In the genomic region with DNA sequence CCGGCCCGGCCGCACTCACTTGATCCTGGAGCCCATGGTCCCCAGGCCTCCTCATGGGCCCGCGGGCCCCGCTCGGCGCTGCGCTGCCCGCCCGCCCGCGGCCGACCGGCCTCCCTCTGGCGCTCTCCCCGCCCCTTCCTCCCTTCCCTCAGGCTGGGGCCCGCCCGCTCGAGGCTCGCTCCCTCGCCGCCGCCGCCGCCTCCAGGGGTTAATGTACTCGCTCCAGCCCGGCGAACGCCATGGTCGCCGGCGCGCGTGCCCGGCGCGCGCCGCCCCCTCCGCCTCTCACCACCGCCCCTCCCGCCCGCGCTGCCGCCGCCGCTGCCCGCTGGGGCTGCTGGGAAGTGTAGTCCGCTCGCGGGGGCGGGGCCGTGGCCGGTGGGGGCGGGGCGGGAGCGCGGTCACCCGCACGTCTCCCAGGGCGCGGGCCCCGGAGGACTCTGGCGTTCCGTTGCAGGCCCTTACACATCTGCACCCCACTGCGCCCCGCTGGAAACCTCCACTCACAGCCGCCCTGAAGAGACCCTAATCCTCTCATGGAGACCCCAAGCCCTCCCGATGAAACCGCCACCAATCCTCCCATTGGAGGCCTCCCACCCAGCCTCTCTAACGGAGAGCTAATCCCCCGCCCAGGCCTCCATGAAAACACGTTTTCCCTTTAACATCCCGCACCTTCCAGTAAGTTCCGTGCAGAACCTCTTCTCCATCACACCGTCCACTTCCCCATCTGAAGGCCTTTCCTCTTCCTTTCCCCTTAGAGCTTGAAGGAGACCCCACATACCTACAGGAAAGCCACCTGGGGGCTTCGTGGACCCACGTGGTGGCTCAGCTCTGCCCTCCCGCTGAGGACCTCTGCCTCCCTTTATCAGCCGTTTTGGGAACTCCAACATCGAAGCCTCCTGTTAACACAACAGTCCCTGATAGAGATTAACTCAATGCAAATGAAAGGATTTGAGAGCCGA, we compare ENCODE assay signal across 8 cellular contexts. TPM values are rescaled to one million over a fixed set of nuclear protein-coding genes. Genes with fewer than 3 reads are reported as not detected.
DNase-seq lines count a peak whose midpoint lies in the region; ATAC-seq and TF ChIP-seq lines count a peak whose summit lies in the region.

A gene with protein sequence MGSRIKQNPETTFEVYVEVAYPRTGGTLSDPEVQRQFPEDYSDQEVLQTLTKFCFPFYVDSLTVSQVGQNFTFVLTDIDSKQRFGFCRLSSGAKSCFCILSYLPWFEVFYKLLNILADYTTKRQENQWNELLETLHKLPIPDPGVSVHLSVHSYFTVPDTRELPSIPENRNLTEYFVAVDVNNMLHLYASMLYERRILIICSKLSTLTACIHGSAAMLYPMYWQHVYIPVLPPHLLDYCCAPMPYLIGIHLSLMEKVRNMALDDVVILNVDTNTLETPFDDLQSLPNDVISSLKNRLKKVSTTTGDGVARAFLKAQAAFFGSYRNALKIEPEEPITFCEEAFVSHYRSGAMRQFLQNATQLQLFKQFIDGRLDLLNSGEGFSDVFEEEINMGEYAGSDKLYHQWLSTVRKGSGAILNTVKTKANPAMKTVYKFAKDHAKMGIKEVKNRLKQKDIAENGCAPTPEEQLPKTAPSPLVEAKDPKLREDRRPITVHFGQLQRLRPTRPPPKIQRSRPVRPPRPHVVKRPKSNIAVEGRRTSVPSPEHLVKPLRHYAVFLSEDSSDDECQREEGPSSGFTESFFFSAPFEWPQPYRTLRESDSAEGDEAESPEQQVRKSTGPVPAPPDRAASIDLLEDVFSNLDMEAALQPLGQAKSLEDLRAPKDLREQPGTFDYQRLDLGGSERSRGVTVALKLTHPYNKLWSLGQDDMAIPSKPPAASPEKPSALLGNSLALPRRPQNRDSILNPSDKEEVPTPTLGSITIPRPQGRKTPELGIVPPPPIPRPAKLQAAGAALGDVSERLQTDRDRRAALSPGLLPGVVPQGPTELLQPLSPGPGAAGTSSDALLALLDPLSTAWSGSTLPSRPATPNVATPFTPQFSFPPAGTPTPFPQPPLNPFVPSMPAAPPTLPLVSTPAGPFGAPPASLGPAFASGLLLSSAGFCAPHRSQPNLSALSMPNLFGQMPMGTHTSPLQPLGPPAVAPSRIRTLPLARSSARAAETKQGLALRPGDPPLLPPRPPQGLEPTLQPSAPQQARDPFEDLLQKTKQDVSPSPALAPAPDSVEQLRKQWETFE (minus strand): TSS at position 257 of the 962 bp plus-strand sequence. CDS start 221 bp downstream, at position 36.

- H3K9me3 ChIP-seq in CD4-positive, alpha-beta T cell (ENCODE audit: control insufficient read depth, low read length): no peaks in the 10 kb centered on the region
- no peaks in the 10 kb centered on the region for H3K9me3 ChIP-seq in endocrine pancreas (ENCODE audit: control insufficient read depth, low read length)

- peaks cover 7% of the 10 kb centered on the region for H3K36me3 Mint-ChIP-seq in CD4-positive, alpha-beta T cell (ENCODE audit: low read depth)

- H3K27ac ChIP-seq in CD4-positive, alpha-beta T cell (ENCODE audit: low read depth, low read length): no peak within 1 kb of the TSS
- H3K27ac ChIP-seq in HL-60 (replicated peaks): peak within 1 kb of the TSS; percentile 78

- intact Hi-C loops in CD4-positive, alpha-beta T cell (cut with DNase I, micrococcal nuclease): loop anchor here (5.0 to 10.0 kb wide), 3 partner anchors 65 to 1835 kb away; partner anchors contain the start of genes STRBP (in 1 of the 2) and TTLL11 (in 1 of the 2)

- no peaks in the 10 kb centered on the region for H3K27me3 ChIP-seq in CD4-positive, alpha-beta T cell (ENCODE audit: control insufficient read depth, insufficient read depth, low read length)
- H3K27me3 ChIP-seq in HL-60 (ENCODE audit: insufficient read depth, poor library complexity, severe bottlenecking) (no peaks in the 10 kb centered on the region), endocrine pancreas (ENCODE audit: control insufficient read depth, insufficient read depth, low read length) (no peaks in the 10 kb centered on the region)

- H3K4me1 ChIP-seq in endocrine pancreas (ENCODE audit: control insufficient read depth, insufficient read depth, low read length): no peaks in the 10 kb centered on the region

- H3K9ac ChIP-seq in endocrine pancreas (ENCODE audit: control insufficient read depth, insufficient read depth, low read length): peak within 1 kb of the TSS; percentile 38

- no peaks in the 10 kb centered on the region for H3K27me3 Mint-ChIP-seq in CD4-positive, alpha-beta T cell

- ATAC-seq in CD4-positive, alpha-beta T cell (ENCODE audit: poor library complexity): peak; percentile 91
- ATAC-seq in GM19455 (IDR thresholded peaks at IDR 0.05; ENCODE audit: unreplicated experiment): peak; percentile 71

- peaks cover 36% of the 10 kb centered on the region for H3K4me1 Mint-ChIP-seq in CD4-positive, alpha-beta T cell (ENCODE audit: low read depth)

- POLR2A ChIA-PET in CD4-positive, alpha-beta T cell (lab: Charles Lee): no interaction called here

- peak within 1 kb of the TSS; percentile 80 for H3K27ac Mint-ChIP-seq in CD4-positive, alpha-beta T cell

- H3K9me3 Mint-ChIP-seq in CD4-positive, alpha-beta T cell: no peaks in the 10 kb centered on the region

- peak within 1 kb of the TSS; percentile 99 for H3K4me3 Mint-ChIP-seq in CD4-positive, alpha-beta T cell

- TF ChIP-seq CTCF in CD4-positive, alpha-beta T cell (IDR thresholded peaks at IDR 0.05): no peak
- TF ChIP-seq CTCF in HL-60 (IDR thresholded peaks at IDR 0.05; ENCODE audit: insufficient read depth, low read length): no peak

- CTCF ChIA-PET in CD4-positive, alpha-beta T cell (lab: Charles Lee): no interaction called here

- no peaks in the 10 kb centered on the region for H3K36me3 ChIP-seq in endocrine pancreas (ENCODE audit: control insufficient read depth, insufficient read depth, low read length)

- peak; percentile 76 to 88 (median 82) for DNase-seq in CD4-positive, alpha-beta T cell
- peak; percentile 73 to 89 for DNase-seq in HL-60 (ENCODE audit: low read depth in 1 of 2, low spot score in 1 of 2)
- peak; percentile 76 for DNase-seq in NK-92 treated with Interleukin-12 subunit alpha and Interleukin-12 subunit beta, amount 100 ng/mL, for 24 hours (lab: John Stamatoyannopoulos, UW)
- peak; percentile 69 to 91 (median 74) for DNase-seq in activated CD8-positive, alpha-beta memory T cell treated with anti-CD3 and anti-CD28 coated beads for 48 hours (ENCODE audit: low read depth in 2 of 3, low spot score in 2 of 3)
- peak; percentile 97 for DNase-seq in mesenteric fat pad (ENCODE audit: low spot score)
- peak; percentile 73 for DNase-seq in stimulated activated CD8-positive, alpha-beta memory T cell treated with anti-CD3 and anti-CD28 coated beads, Interleukin-15, amount 100 ng/mL, for 1 hour (ENCODE audit: low read depth)

- peak within 1 kb of the TSS; percentile 90 for H3K4me3 ChIP-seq in HL-60 (replicated peaks; ENCODE audit: insufficient read depth, low read length)
- H3K4me3 ChIP-seq in endocrine pancreas (ENCODE audit: control insufficient read depth, insufficient read depth, low read length): peak within 1 kb of the TSS; percentile 64

RNA-seq across cellular contexts. Expression of the gene that starts here (rescaled TPM):
- 10 to 100 TPM; 20.0 to 20.6 TPM for total RNA-seq in CD4-positive, alpha-beta T cell
- 24.4 TPM for total RNA-seq in mesenteric fat pad
